In genomic region chr21:33875026-33875695, GRCh38 we compare ENCODE assay signal across 26 cellular contexts. TPM values are rescaled to one million over a fixed set of nuclear protein-coding genes. Genes with fewer than 3 reads are reported as not detected.
A peak's percentile ranks its signal among the peaks of the same experiment; 100 is the strongest.
DNase-seq lines count a peak whose midpoint lies in the region; ATAC-seq, FAIRE-seq and TF ChIP-seq lines count a peak whose summit lies in the region.
"Had no signal": no experiment of that assay in that cellular context is flagged by ENCODE, and none has a peak within 500 bp of the region (broad histone marks: within the 10 kb centered on the region; RNA-seq: fewer than 3 reads in every experiment).

No MANE protein-coding gene starts in this region.

- H3K9me3 ChIP-seq in IMR-90 (ENCODE audit: control insufficient read depth, insufficient read depth, low read length) (no peaks in the 10 kb centered on the region), neuronal stem cell (replicated peaks in 1 of 2; ENCODE audit: control insufficient read depth in 2 of 2, insufficient read depth in 1 of 2, low read depth in 1 of 2, low read length in 2 of 2) (no peaks in the 10 kb centered on the region), small intestine (ENCODE audit: control insufficient read depth, low read depth) (no peaks in the 10 kb centered on the region), upper lobe of right lung (no peaks in the 10 kb centered on the region)
- H3K9me3 ChIP-seq: A549; BLaER1 treated with 17β-estradiol and CSF1 and Interleukin-3, amounts not matched to agents 10 nM and 100 nM; Caco-2 had no signal

- H2AK5ac ChIP-seq in IMR-90 (ENCODE audit: low read depth, low read length) (no peak overlapping the region), neuronal stem cell (ENCODE audit: low read depth, low read length) (no peak overlapping the region)

- no peak overlapping the region for H2BK15ac ChIP-seq in IMR-90 (ENCODE audit: low read depth, low read length)
- H2BK15ac ChIP-seq in neuronal stem cell (ENCODE audit: low read length), result no peak overlapping the region

- H2AFZ ChIP-seq in IMR-90 (replicated peaks; ENCODE audit: low read length, poor library complexity) (peak overlapping the region; percentile 32), neuronal stem cell (ENCODE audit: low read length) (no peak overlapping the region)

- H3K27ac ChIP-seq in IMR-90 (ENCODE audit: insufficient read depth, low read length) (no peak overlapping the region), neuronal stem cell (replicated peaks; ENCODE audit: low read length) (no peak overlapping the region), small intestine (ENCODE audit: low read depth in 1 of 2, low read length in 1 of 2) (no peak overlapping the region), upper lobe of right lung (no peak overlapping the region)
- H3K27ac ChIP-seq: 22Rv1; A549; BLaER1 treated with 17β-estradiol and CSF1 and Interleukin-3, amounts not matched to agents 10 nM and 100 nM; C4-2B had no signal

- no peak overlapping the region for H2BK120ac ChIP-seq in IMR-90 (ENCODE audit: low read depth, low read length)
- no peak overlapping the region for H2BK120ac ChIP-seq in neuronal stem cell (ENCODE audit: low read depth, low read length)

- dilution Hi-C loops in IMR-90 (cut with HindIII; ENCODE audit: low sequenced_read_pairs, unreplicated experiment), result no loop called here

- no peak overlapping the region for H3K27ac Mint-ChIP-seq in stimulated activated naive CD8-positive, alpha-beta T cell treated with anti-CD3 and anti-CD28 coated beads, Interleukin-15, amount 100 ng/mL, for 72 hours
- H3K27ac Mint-ChIP-seq: B cell; CD4-positive, alpha-beta T cell; CD8-positive, alpha-beta T cell had no signal

- H3K79me1 ChIP-seq in IMR-90 (ENCODE audit: low read depth in 1 of 2, low read length in 2 of 2) (no peaks in the 10 kb centered on the region), neuronal stem cell (ENCODE audit: low read depth, low read length) (no peaks in the 10 kb centered on the region)

- CTCF ChIA-PET in IMR-90 (lab: Yijun Ruan, JAX), result no interaction called here

- no peak overlapping the region for H2BK20ac ChIP-seq in IMR-90 (ENCODE audit: low read depth, low read length)

- no peaks in the 10 kb centered on the region for H4K20me1 ChIP-seq in IMR-90 (ENCODE audit: insufficient read depth, low read length)
- H4K20me1 ChIP-seq: BLaER1 treated with 17β-estradiol and CSF1 and Interleukin-3, amounts not matched to agents 10 nM and 100 nM had no signal

- no peak overlapping the region for H2AK9ac ChIP-seq in IMR-90 (replicated peaks; ENCODE audit: low read depth, low read length, poor library complexity)

- FAIRE-seq in small intestine (lab: Jason Lieb, UNC), result no peak
- FAIRE-seq: A549, G401.6, GM12891, GM18507 had no signal

- no peak overlapping the region for H3K4me3 ChIP-seq in IMR-90 (ENCODE audit: insufficient read depth, low read depth, low read length)
- H3K4me3 ChIP-seq in neuronal stem cell (ENCODE audit: low read length in 2 of 2), result no peak overlapping the region
- no peak overlapping the region for H3K4me3 ChIP-seq in small intestine (ENCODE audit: low read depth in 1 of 2, low read length in 2 of 2)
- H3K4me3 ChIP-seq in upper lobe of right lung, result no peak overlapping the region
- H3K4me3 ChIP-seq: A549; BLaER1 treated with 17β-estradiol and CSF1 and Interleukin-3, amounts not matched to agents 10 nM and 100 nM had no signal

- H3K4me2 ChIP-seq in IMR-90 (ENCODE audit: low read depth, low read length), result no peak overlapping the region
- no peak overlapping the region for H3K4me2 ChIP-seq in neuronal stem cell (ENCODE audit: insufficient read depth, low read length, poor library complexity, severe bottlenecking)
- H3K4me2 ChIP-seq: A549; BLaER1 treated with 17β-estradiol and CSF1 and Interleukin-3, amounts not matched to agents 10 nM and 100 nM had no signal

- no TSS peak for BruUV-seq in IMR-90 (replicated peaks; lab: Mats Ljungman, UMichigan)

- H3K27me3 ChIP-seq in IMR-90 (ENCODE audit: control insufficient read depth, insufficient read depth, low read length) (peaks cover 1% of the 10 kb centered on the region; the same call in 1 of the 2 replicates), neuronal stem cell (ENCODE audit: control insufficient read depth in 3 of 3, insufficient read depth in 3 of 3, low read depth in 1 of 3, low read length in 3 of 3) (no peaks in the 10 kb centered on the region), small intestine (ENCODE audit: control insufficient read depth in 2 of 2, insufficient read depth in 2 of 2, low read length in 2 of 2) (no peaks in the 10 kb centered on the region), upper lobe of right lung (no peaks in the 10 kb centered on the region)
- H3K27me3 ChIP-seq: BLaER1 treated with 17β-estradiol and CSF1 and Interleukin-3, amounts not matched to agents 10 nM and 100 nM had no signal

- TF ChIP-seq POLR2A in IMR-90 (IDR thresholded peaks at IDR 0.05; ENCODE audit: low read depth, low read length), result no peak

- POLR2A ChIA-PET in IMR-90 (lab: Charles Lee; ENCODE audit: unreplicated experiment), result no interaction called here

- H2BK12ac ChIP-seq in neuronal stem cell (ENCODE audit: low read length), result no peak overlapping the region

- in situ Hi-C loops in IMR-90 (cut with MboI; ENCODE audit: low sequenced_read_pairs), result no loop called here

- TF ChIP-seq RAD21 in IMR-90 (IDR thresholded peaks at IDR 0.05; ENCODE audit: low read length), result no peak

- H3K4me1 ChIP-seq in IMR-90 (ENCODE audit: control insufficient read depth, insufficient read depth, low read length) (0 out of 2 replicates have a peak, but pooled peaks cover 4% of the 10 kb centered on the region), neuronal stem cell (ENCODE audit: control insufficient read depth in 2 of 2, insufficient read depth in 1 of 2, low read depth in 1 of 2, low read length in 2 of 2) (no peaks in the 10 kb centered on the region), small intestine (ENCODE audit: control insufficient read depth in 2 of 2, insufficient read depth in 1 of 2, low read depth in 1 of 2, low read length in 1 of 2) (no peaks in the 10 kb centered on the region), upper lobe of right lung (no peaks in the 10 kb centered on the region)
- H3K4me1 ChIP-seq: A549, Caco-2 had no signal

- no peaks in the 10 kb centered on the region for H3K27me3 Mint-ChIP-seq in stimulated activated naive CD8-positive, alpha-beta T cell treated with anti-CD3 and anti-CD28 coated beads, Interleukin-15, amount 100 ng/mL, for 72 hours
- H3K27me3 Mint-ChIP-seq: CD4-positive, alpha-beta T cell had no signal

- H3K23ac ChIP-seq in IMR-90 (ENCODE audit: low read depth, low read length) (no peak overlapping the region), neuronal stem cell (ENCODE audit: low read depth, low read length, poor library complexity) (no peak overlapping the region)

- TF ChIP-seq CTCF in IMR-90 (conservative IDR thresholded peaks at IDR 0.05; ENCODE audit: low read depth, low read length) (no peak), upper lobe of right lung (IDR thresholded peaks at IDR 0.05) (no peak)

- ATAC-seq in IMR-90 (ENCODE audit: low read depth) (no peak), upper lobe of right lung (no peak), GM18502 (IDR thresholded peaks at IDR 0.05; ENCODE audit: poor library complexity, unreplicated experiment) (no peak)
- ATAC-seq in stimulated activated naive CD8-positive, alpha-beta T cell treated with anti-CD3 and anti-CD28 coated beads, Interleukin-15, amount 100 ng/mL, for 72 hours, result no peak
- ATAC-seq: A549; CD8-positive, alpha-beta T cell had no signal

- no peaks in the 10 kb centered on the region for H3K36me3 ChIP-seq in IMR-90 (ENCODE audit: control insufficient read depth, insufficient read depth, low read length)
- H3K36me3 ChIP-seq in neuronal stem cell (replicated peaks in 1 of 2; ENCODE audit: control insufficient read depth in 2 of 2, insufficient read depth in 2 of 2, low read length in 2 of 2), result no peaks in the 10 kb centered on the region
- H3K36me3 ChIP-seq in small intestine (ENCODE audit: control insufficient read depth in 2 of 2, insufficient read depth in 2 of 2, low read length in 2 of 2), result no peaks in the 10 kb centered on the region
- H3K36me3 ChIP-seq in upper lobe of right lung, result no peaks in the 10 kb centered on the region
- H3K36me3 ChIP-seq: BLaER1 treated with 17β-estradiol and CSF1 and Interleukin-3, amounts not matched to agents 10 nM and 100 nM had no signal

- no peaks in the 10 kb centered on the region for H3K9me3 Mint-ChIP-seq in stimulated activated naive CD8-positive, alpha-beta T cell treated with anti-CD3 and anti-CD28 coated beads, Interleukin-15, amount 100 ng/mL, for 72 hours
- H3K9me3 Mint-ChIP-seq: CD4-positive, alpha-beta T cell; CD8-positive, alpha-beta T cell had no signal

- H3K18ac ChIP-seq in IMR-90 (ENCODE audit: low read depth, low read length), result no peak overlapping the region
- H3K18ac ChIP-seq in neuronal stem cell (ENCODE audit: low read length), result peak overlapping the region; percentile 52

- no peak overlapping the region for H2BK5ac ChIP-seq in IMR-90 (ENCODE audit: low read depth, low read length, poor library complexity, severe bottlenecking)
- peak overlapping the region; percentile 69 for H2BK5ac ChIP-seq in neuronal stem cell (ENCODE audit: low read length)

- H4K91ac ChIP-seq in IMR-90 (ENCODE audit: insufficient read depth, low read depth, low read length) (no peak overlapping the region), neuronal stem cell (ENCODE audit: low read depth, low read length, poor library complexity) (no peak overlapping the region)

- no peak overlapping the region for H3K14ac ChIP-seq in IMR-90 (replicated peaks; ENCODE audit: low read depth, low read length)
- no peak overlapping the region for H3K14ac ChIP-seq in neuronal stem cell (ENCODE audit: low read length)

- intact Hi-C loops in IMR-90 (cut with micrococcal nuclease), result no loop called here
- intact Hi-C loops in upper lobe of right lung (cut with DNase I), result no loop called here

- H3K56ac ChIP-seq in IMR-90 (ENCODE audit: extremely low read depth, insufficient read depth, low read length), result no peak overlapping the region

- no peak overlapping the region for H3K4me3 Mint-ChIP-seq in stimulated activated naive CD8-positive, alpha-beta T cell treated with anti-CD3 and anti-CD28 coated beads, Interleukin-15, amount 100 ng/mL, for 72 hours
- H3K4me3 Mint-ChIP-seq: B cell; CD4-positive, alpha-beta T cell; CD8-positive, alpha-beta T cell had no signal

- H4K8ac ChIP-seq in IMR-90 (ENCODE audit: low read depth in 2 of 2, low read length in 2 of 2), result no peak overlapping the region
- H4K8ac ChIP-seq in neuronal stem cell (ENCODE audit: low read depth, low read length), result no peak overlapping the region

- H3K9ac ChIP-seq in IMR-90 (ENCODE audit: low read depth, low read length) (no peak overlapping the region), neuronal stem cell (ENCODE audit: low read depth, low read length, poor library complexity) (no peak overlapping the region)
- H3K9ac ChIP-seq: BLaER1 treated with 17β-estradiol and CSF1 and Interleukin-3, amounts not matched to agents 10 nM and 100 nM had no signal

- H3K4ac ChIP-seq in IMR-90 (ENCODE audit: low read depth, low read length) (no peak overlapping the region), neuronal stem cell (ENCODE audit: low read length) (no peak overlapping the region)

- no peak overlapping the region for H4K5ac ChIP-seq in IMR-90 (ENCODE audit: low read depth, low read length)

- DNase-seq in IMR-90 (no peak), neuronal stem cell (ENCODE audit: low spot score) (no peak), small intestine (peak; percentile 9), upper lobe of right lung (peak; percentile 34), DMS79 treated with DMSO at 0.1 percent for 48 hours (lab: John Stamatoyannopoulos, UW) (no peak), cerebellum (ENCODE audit: low spot score) (no peak)
- DNase-seq in stimulated activated naive CD8-positive, alpha-beta T cell treated with anti-CD3 and anti-CD28 coated beads, Interleukin-15, amount 100 ng/mL, for 72 hours, result no peak
- DNase-seq: AML-193; Caco-2; Calu3; CD4-positive, alpha-beta T cell; CD8-positive, alpha-beta T cell; DMS 273 treated with DMSO at 0.1 percent for 48 hours; DMS153; DMS53; DMS79; GF-D8 had no signal

- no peaks in the 10 kb centered on the region; the same call in 1 of the 2 replicates for H3K9me1 ChIP-seq in IMR-90 (ENCODE audit: insufficient read depth, low read length)

- 96% methylated on average over 4 of the region's 20 CpGs; no CpG with 5 or more reads in 1 of the 2 experiments for WGBS in IMR-90 (ENCODE audit: extremely low coverage in 2 of 2, insufficient read length in 1 of 2), 2 experiments
- no CpG with 5 or more reads among the region's 20 CpGs for WGBS in neuronal stem cell (ENCODE audit: extremely low coverage in 2 of 2, insufficient read length in 2 of 2, insufficient replicate concordance in 1 of 2), 2 donors
- WGBS in small intestine, 3 donors, result 59 to 89% (median 72%) methylated on average over 20 of the region's 20 CpGs

- no peaks in the 10 kb centered on the region for H3K4me1 Mint-ChIP-seq in stimulated activated naive CD8-positive, alpha-beta T cell treated with anti-CD3 and anti-CD28 coated beads, Interleukin-15, amount 100 ng/mL, for 72 hours
- H3K4me1 Mint-ChIP-seq: B cell had no signal

RNA-seq across cellular contexts. Expression of gene ATP5PO, which starts 40.4 kb away (rescaled TPM):
- total RNA-seq in IMR-90 (2012; rRNA removed) (154 and 237 TPM in 2 replicates), upper lobe of right lung (107 TPM), cerebellum (82.2 TPM)
- polyA plus RNA-seq in IMR-90 (2012; rRNA removed) (220 and 250 TPM in 2 replicates), small intestine (100 to 1,000 TPM; 458 to 904 (median 722) TPM)
- polyA plus RNA-seq in IMR-90 (2012; cell fraction: cytosol; rRNA removed), result 150 and 346 TPM in 2 replicates
- 33.0 and 110 TPM in 2 replicates for polyA plus RNA-seq in IMR-90 (2012; cell fraction: nucleus; rRNA removed; ENCODE audit: low replicate concordance)
- polyA plus RNA-seq in neuronal stem cell (2013, experiment 1 of 2), result 378 TPM
- 387 TPM for polyA plus RNA-seq in neuronal stem cell (2013, experiment 2 of 2)

Comparison
In these comparisons a context has a peak if more than half of its experiments do, and no peak if none do; other contexts are left out.
1. DNase-seq: peak in small intestine (single experiment) and upper lobe of right lung (single experiment); none in IMR-90 (single experiment), neuronal stem cell (single experiment), stimulated activated naive CD8-positive, alpha-beta T cell treated with anti-CD3 and anti-CD28 coated beads, Interleukin-15, amount 100 ng/mL, for 72 hours (0 of 2), DMS79 treated with DMSO at 0.1 percent for 48 hours (single experiment) and cerebellum (single experiment).